Comparison of ENCODE assay signal across 8 cellular contexts in genomic region chr1:12229835-12230548, GRCh38. TPM values are rescaled to one million over a fixed set of nuclear protein-coding genes. Genes with fewer than 3 reads are reported as not detected.
DNase-seq lines count a peak whose midpoint lies in the region; ATAC-seq and TF ChIP-seq lines count a peak whose summit lies in the region.

Gene VPS13D, plus strand, starts transcription at chr1:12230030. Its CDS starts 4,237 bp downstream, at chr1:12234267.

- H3K36me3 Mint-ChIP-seq in chondrocyte (ENCODE audit: low read depth), result no peaks in the 10 kb centered on the region

- ATAC-seq in HG02884 (IDR thresholded peaks at IDR 0.05; ENCODE audit: unreplicated experiment), result peak; percentile 77

- peaks cover 10% of the 10 kb centered on the region for H3K4me1 Mint-ChIP-seq in chondrocyte (ENCODE audit: low read depth)

- peak; percentile 92 for TF ChIP-seq CTCF in chondrocyte (IDR thresholded peaks at IDR 0.05)

- peak; percentile 27 to 67 for DNase-seq in NCI-H524 (lab: John Stamatoyannopoulos, UW)
- no peak for DNase-seq in NCI-H524 treated with DMSO at 0.1 percent for 48 hours (lab: John Stamatoyannopoulos, UW)
- peak; percentile 72 for DNase-seq in NCI-H226
- peak; percentile 74 for DNase-seq in activated CD4-positive, alpha-beta T cell treated with anti-CD3 and anti-CD28 coated beads for 1 hour
- peak; percentile 93 for DNase-seq in chondrocyte (ENCODE audit: low spot score)
- DNase-seq in kidney glomerular epithelial cell (lab: John Stamatoyannopoulos, UW), result peak; percentile 58
- DNase-seq in stimulated activated CD4-positive, alpha-beta T cell treated with anti-CD3 and anti-CD28 coated beads, Interleukin-1b, Interleukin-23, amount 100 ng/mL, for 1 hour (ENCODE audit: low read depth in 2 of 2), result peak; percentile 65 to 73

- H3K4me3 Mint-ChIP-seq in chondrocyte (ENCODE audit: unreplicated experiment), result peak within 1 kb of the TSS; percentile 75

- H3K27ac Mint-ChIP-seq in chondrocyte (ENCODE audit: unreplicated experiment), result peak within 1 kb of the TSS; percentile 51

- no peaks in the 10 kb centered on the region for H3K27me3 Mint-ChIP-seq in chondrocyte (ENCODE audit: low read depth)

- H3K9me3 Mint-ChIP-seq in chondrocyte (ENCODE audit: low read depth), result no peaks in the 10 kb centered on the region

RNA-seq across cellular contexts. Expression of gene VPS13D, which starts in this region (rescaled TPM):
- 39.4 to 51.2 TPM (median 40.0 TPM) in 3 replicates for total RNA-seq in chondrocyte
